In the genomic region with DNA sequence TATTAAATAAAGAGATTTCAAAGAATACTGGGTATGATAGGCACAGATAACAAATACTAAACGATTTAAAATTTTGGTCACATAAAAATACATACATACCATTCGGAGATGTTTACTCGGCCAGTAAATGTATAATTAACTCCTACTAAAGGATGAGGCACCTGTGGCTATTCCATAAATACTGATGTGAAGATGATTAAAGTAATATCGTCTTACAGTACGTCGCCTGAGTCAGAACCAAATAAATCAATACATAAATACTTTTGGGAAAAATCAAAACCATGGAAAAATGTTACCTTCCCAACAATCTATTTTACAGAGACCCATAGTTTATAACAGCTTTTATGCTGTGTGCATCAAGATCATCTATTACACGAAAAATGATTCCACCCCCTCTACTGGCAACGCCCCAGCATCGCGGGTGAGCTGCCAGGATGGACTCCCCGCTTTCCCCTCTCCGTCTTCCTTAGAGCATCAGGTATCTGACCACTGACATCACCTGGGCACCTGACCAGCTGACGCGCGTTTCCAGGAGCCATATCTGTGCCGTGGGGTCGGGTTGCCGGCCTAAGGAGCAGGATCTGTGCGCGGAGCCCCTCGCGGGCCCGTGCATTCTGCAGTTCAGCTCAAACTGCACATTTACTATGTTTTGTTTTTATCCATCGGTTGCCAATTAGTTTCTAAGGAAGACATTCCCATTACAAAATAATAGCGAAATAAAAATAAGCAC, we compare ENCODE assay signal across 1 cellular context.
A peak's percentile ranks its signal among the peaks of the same experiment; 100 is the strongest.
TF ChIP-seq lines count a peak whose summit lies in the region.

No MANE protein-coding gene starts in this region.

TF ChIP-seq in HepG2, 621 proteins besides CTCF, POLR2A, EP300 and RAD21 (continued from another document and continues in another):
- TF ChIP-seq, protein P1, sequence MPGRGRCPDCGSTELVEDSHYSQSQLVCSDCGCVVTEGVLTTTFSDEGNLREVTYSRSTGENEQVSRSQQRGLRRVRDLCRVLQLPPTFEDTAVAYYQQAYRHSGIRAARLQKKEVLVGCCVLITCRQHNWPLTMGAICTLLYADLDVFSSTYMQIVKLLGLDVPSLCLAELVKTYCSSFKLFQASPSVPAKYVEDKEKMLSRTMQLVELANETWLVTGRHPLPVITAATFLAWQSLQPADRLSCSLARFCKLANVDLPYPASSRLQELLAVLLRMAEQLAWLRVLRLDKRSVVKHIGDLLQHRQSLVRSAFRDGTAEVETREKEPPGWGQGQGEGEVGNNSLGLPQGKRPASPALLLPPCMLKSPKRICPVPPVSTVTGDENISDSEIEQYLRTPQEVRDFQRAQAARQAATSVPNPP (CRISPR knock-in tag; IDR thresholded peaks at IDR 0.05), result 0 out of 2 replicates have a peak, but pooled peaks have one; percentile 64
- TF ChIP-seq POGZ (CRISPR knock-in tag; IDR thresholded peaks at IDR 0.05), result 0 out of 2 replicates have a peak, but pooled peaks have one; percentile 22
- TF ChIP-seq SAP130 (CRISPR knock-in tag; IDR thresholded peaks at IDR 0.05; ENCODE audit: low read depth), result peak; percentile 11; the same call in 1 of the 2 replicates
- TF ChIP-seq MAZ (IDR thresholded peaks at IDR 0.05; ENCODE audit: borderline replicate concordance, low read depth, low read length), result no peak
- TF ChIP-seq MAZ (CRISPR knock-in tag; IDR thresholded peaks at IDR 0.05; ENCODE audit: low read depth), result peak; percentile 0; the same call in 1 of the 2 replicates
- peak; percentile 17; the same call in 1 of the 2 replicates for TF ChIP-seq HOXA3 (CRISPR knock-in tag; IDR thresholded peaks at IDR 0.05)
- TF ChIP-seq ZSCAN9 (CRISPR knock-in tag; IDR thresholded peaks at IDR 0.05; ENCODE audit: borderline replicate concordance), result no peak
- TF ChIP-seq, protein P2, sequence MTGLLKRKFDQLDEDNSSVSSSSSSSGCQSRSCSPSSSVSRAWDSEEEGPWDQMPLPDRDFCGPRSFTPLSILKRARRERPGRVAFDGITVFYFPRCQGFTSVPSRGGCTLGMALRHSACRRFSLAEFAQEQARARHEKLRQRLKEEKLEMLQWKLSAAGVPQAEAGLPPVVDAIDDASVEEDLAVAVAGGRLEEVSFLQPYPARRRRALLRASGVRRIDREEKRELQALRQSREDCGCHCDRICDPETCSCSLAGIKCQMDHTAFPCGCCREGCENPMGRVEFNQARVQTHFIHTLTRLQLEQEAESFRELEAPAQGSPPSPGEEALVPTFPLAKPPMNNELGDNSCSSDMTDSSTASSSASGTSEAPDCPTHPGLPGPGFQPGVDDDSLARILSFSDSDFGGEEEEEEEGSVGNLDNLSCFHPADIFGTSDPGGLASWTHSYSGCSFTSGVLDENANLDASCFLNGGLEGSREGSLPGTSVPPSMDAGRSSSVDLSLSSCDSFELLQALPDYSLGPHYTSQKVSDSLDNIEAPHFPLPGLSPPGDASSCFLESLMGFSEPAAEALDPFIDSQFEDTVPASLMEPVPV (CRISPR knock-in tag; IDR thresholded peaks at IDR 0.05), result peak; percentile 15; the same call in 1 of the 2 replicates
- TF ChIP-seq AHR (CRISPR knock-in tag; IDR thresholded peaks at IDR 0.05), result no peak
- TF ChIP-seq, protein P3, sequence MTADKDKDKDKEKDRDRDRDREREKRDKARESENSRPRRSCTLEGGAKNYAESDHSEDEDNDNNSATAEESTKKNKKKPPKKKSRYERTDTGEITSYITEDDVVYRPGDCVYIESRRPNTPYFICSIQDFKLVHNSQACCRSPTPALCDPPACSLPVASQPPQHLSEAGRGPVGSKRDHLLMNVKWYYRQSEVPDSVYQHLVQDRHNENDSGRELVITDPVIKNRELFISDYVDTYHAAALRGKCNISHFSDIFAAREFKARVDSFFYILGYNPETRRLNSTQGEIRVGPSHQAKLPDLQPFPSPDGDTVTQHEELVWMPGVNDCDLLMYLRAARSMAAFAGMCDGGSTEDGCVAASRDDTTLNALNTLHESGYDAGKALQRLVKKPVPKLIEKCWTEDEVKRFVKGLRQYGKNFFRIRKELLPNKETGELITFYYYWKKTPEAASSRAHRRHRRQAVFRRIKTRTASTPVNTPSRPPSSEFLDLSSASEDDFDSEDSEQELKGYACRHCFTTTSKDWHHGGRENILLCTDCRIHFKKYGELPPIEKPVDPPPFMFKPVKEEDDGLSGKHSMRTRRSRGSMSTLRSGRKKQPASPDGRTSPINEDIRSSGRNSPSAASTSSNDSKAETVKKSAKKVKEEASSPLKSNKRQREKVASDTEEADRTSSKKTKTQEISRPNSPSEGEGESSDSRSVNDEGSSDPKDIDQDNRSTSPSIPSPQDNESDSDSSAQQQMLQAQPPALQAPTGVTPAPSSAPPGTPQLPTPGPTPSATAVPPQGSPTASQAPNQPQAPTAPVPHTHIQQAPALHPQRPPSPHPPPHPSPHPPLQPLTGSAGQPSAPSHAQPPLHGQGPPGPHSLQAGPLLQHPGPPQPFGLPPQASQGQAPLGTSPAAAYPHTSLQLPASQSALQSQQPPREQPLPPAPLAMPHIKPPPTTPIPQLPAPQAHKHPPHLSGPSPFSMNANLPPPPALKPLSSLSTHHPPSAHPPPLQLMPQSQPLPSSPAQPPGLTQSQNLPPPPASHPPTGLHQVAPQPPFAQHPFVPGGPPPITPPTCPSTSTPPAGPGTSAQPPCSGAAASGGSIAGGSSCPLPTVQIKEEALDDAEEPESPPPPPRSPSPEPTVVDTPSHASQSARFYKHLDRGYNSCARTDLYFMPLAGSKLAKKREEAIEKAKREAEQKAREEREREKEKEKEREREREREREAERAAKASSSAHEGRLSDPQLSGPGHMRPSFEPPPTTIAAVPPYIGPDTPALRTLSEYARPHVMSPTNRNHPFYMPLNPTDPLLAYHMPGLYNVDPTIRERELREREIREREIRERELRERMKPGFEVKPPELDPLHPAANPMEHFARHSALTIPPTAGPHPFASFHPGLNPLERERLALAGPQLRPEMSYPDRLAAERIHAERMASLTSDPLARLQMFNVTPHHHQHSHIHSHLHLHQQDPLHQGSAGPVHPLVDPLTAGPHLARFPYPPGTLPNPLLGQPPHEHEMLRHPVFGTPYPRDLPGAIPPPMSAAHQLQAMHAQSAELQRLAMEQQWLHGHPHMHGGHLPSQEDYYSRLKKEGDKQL (CRISPR knock-in tag; IDR thresholded peaks at IDR 0.05; ENCODE audit: low read depth), result no peak
- TF ChIP-seq SNRNP70 (IDR thresholded peaks at IDR 0.05; ENCODE audit: low read depth, low read length), result no peak
- no peak for TF ChIP-seq ATF7-NPFF (CRISPR knock-in tag; IDR thresholded peaks at IDR 0.05; ENCODE audit: low read depth)
- TF ChIP-seq, protein P4, sequence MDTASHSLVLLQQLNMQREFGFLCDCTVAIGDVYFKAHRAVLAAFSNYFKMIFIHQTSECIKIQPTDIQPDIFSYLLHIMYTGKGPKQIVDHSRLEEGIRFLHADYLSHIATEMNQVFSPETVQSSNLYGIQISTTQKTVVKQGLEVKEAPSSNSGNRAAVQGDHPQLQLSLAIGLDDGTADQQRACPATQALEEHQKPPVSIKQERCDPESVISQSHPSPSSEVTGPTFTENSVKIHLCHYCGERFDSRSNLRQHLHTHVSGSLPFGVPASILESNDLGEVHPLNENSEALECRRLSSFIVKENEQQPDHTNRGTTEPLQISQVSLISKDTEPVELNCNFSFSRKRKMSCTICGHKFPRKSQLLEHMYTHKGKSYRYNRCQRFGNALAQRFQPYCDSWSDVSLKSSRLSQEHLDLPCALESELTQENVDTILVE (CRISPR knock-in tag; IDR thresholded peaks at IDR 0.05), result no peak
- TF ChIP-seq TEAD3 (CRISPR knock-in tag; optimal IDR thresholded peaks at IDR 0.05; ENCODE audit: borderline replicate concordance), result no peak
- peak in 1 of 2 experiments; percentile 42; a peak in 2 of 4 replicates for TF ChIP-seq HMGXB4 (CRISPR knock-in tag; IDR thresholded peaks at IDR 0.05; ENCODE audit: borderline replicate concordance in 1 of 2, low read depth in 1 of 2)
- TF ChIP-seq SNAI1 (CRISPR knock-in tag; IDR thresholded peaks at IDR 0.05; ENCODE audit: borderline replicate concordance), result no peak
- TF ChIP-seq ZFYVE20 (CRISPR knock-in tag; IDR thresholded peaks at IDR 0.05; ENCODE audit: borderline replicate concordance, low read depth), result no peak
- TF ChIP-seq ERF (CRISPR knock-in tag; IDR thresholded peaks at IDR 0.05), result peak; percentile 62; the same call in 1 of the 2 replicates
- TF ChIP-seq, protein P5, sequence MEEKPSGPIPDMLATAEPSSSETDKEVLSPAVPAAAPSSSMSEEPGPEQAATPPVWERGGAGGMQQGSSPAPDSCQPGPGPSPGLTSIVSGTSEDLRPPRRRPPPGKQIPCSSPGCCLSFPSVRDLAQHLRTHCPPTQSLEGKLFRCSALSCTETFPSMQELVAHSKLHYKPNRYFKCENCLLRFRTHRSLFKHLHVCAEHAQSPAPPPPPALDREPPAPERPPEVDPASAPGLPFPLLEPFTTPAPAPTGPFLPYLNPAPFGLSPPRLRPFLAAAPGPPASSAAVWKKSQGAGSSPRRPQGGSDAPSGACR (CRISPR knock-in tag; IDR thresholded peaks at IDR 0.05), result no peak; the same call in 1 of the 2 replicates
- TF ChIP-seq ZNF350 (CRISPR knock-in tag; IDR thresholded peaks at IDR 0.05; ENCODE audit: borderline replicate concordance, low read depth), result peak; percentile 18; the same call in 1 of the 2 replicates
- no peak for TF ChIP-seq NFKBIZ (CRISPR knock-in tag; IDR thresholded peaks at IDR 0.05)
- TF ChIP-seq JUND (CRISPR knock-in tag; IDR thresholded peaks at IDR 0.05), result no peak
- TF ChIP-seq TCF7 (IDR thresholded peaks at IDR 0.05; ENCODE audit: low read depth), result no peak
- TF ChIP-seq TARDBP (CRISPR knock-in tag; IDR thresholded peaks at IDR 0.05), result peak; percentile 16; the same call in 1 of the 2 replicates
- TF ChIP-seq, protein P6, sequence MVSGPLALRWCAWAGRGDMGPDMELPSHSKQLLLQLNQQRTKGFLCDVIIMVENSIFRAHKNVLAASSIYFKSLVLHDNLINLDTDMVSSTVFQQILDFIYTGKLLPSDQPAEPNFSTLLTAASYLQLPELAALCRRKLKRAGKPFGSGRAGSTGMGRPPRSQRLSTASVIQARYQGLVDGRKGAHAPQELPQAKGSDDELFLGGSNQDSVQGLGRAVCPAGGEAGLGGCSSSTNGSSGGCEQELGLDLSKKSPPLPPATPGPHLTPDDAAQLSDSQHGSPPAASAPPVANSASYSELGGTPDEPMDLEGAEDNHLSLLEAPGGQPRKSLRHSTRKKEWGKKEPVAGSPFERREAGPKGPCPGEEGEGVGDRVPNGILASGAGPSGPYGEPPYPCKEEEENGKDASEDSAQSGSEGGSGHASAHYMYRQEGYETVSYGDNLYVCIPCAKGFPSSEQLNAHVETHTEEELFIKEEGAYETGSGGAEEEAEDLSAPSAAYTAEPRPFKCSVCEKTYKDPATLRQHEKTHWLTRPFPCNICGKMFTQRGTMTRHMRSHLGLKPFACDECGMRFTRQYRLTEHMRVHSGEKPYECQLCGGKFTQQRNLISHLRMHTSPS (CRISPR knock-in tag; IDR thresholded peaks at IDR 0.05; ENCODE audit: low read depth), result no peak
- TF ChIP-seq, protein P7, sequence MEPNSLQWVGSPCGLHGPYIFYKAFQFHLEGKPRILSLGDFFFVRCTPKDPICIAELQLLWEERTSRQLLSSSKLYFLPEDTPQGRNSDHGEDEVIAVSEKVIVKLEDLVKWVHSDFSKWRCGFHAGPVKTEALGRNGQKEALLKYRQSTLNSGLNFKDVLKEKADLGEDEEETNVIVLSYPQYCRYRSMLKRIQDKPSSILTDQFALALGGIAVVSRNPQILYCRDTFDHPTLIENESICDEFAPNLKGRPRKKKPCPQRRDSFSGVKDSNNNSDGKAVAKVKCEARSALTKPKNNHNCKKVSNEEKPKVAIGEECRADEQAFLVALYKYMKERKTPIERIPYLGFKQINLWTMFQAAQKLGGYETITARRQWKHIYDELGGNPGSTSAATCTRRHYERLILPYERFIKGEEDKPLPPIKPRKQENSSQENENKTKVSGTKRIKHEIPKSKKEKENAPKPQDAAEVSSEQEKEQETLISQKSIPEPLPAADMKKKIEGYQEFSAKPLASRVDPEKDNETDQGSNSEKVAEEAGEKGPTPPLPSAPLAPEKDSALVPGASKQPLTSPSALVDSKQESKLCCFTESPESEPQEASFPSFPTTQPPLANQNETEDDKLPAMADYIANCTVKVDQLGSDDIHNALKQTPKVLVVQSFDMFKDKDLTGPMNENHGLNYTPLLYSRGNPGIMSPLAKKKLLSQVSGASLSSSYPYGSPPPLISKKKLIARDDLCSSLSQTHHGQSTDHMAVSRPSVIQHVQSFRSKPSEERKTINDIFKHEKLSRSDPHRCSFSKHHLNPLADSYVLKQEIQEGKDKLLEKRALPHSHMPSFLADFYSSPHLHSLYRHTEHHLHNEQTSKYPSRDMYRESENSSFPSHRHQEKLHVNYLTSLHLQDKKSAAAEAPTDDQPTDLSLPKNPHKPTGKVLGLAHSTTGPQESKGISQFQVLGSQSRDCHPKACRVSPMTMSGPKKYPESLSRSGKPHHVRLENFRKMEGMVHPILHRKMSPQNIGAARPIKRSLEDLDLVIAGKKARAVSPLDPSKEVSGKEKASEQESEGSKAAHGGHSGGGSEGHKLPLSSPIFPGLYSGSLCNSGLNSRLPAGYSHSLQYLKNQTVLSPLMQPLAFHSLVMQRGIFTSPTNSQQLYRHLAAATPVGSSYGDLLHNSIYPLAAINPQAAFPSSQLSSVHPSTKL (CRISPR knock-in tag; IDR thresholded peaks at IDR 0.05), result 0 out of 2 replicates have a peak, but pooled peaks have one; percentile 8
- TF ChIP-seq YY1 (IDR thresholded peaks at IDR 0.05; ENCODE audit: insufficient read depth, insufficient replicate concordance, low read depth, low read length), result no peak
